16 cellular contexts compared by ENCODE assay signal in genomic region chr13:84910423-84910822, GRCh38.
DNase-seq lines count a peak whose midpoint lies in the region; ATAC-seq and TF ChIP-seq lines count a peak whose summit lies in the region.
"Had no signal": no experiment of that assay in that cellular context is flagged by ENCODE, and none has a peak within 500 bp of the region (broad histone marks: within the 10 kb centered on the region; RNA-seq: fewer than 3 reads in every experiment).

No MANE protein-coding gene starts in this region.

- no peaks in the 10 kb centered on the region for H3K36me3 ChIP-seq in Karpas-422 (ENCODE audit: insufficient read depth, low read length)
- no peaks in the 10 kb centered on the region for H3K36me3 ChIP-seq in SK-N-SH (replicated peaks in 1 of 2; ENCODE audit: control insufficient read depth in 1 of 2, insufficient read depth in 2 of 2, low read length in 1 of 2)
- H3K36me3 ChIP-seq in lower lobe of right lung: no peaks in the 10 kb centered on the region
- H3K36me3 ChIP-seq: BLaER1 treated with 17β-estradiol and CSF1 and Interleukin-3, amounts not matched to agents 10 nM and 100 nM had no signal

- H3K9me2 ChIP-seq in Karpas-422 (replicated peaks; ENCODE audit: insufficient read depth, low read length) (no peaks in the 10 kb centered on the region), SK-N-SH (no peaks in the 10 kb centered on the region)

- peaks cover 4% of the 10 kb centered on the region; the same call in 1 of the 2 replicates for H3K4me1 ChIP-seq in Karpas-422 (ENCODE audit: low read length)
- H3K4me1 ChIP-seq in SK-N-SH (ENCODE audit: control insufficient read depth in 1 of 2, insufficient read depth in 2 of 2, low read depth in 1 of 2, low read length in 1 of 2): peaks cover 0 to 2% of the 10 kb centered on the region in 2 experiments; a peak in 1 of 4 replicates
- H3K4me1 ChIP-seq in lower lobe of right lung: no peaks in the 10 kb centered on the region
- H3K4me1 ChIP-seq: A549; BLaER1 treated with 17β-estradiol and CSF1 and Interleukin-3, amounts not matched to agents 10 nM and 100 nM; Caco-2 had no signal

- no peaks in the 10 kb centered on the region for H3F3A ChIP-seq in SK-N-SH (replicated peaks; ENCODE audit: insufficient read depth)

- peak overlapping the region; percentile 70; the same call in 1 of the 2 replicates for H2AFZ ChIP-seq in Karpas-422 (ENCODE audit: low read length)
- no peak overlapping the region for H2AFZ ChIP-seq in SK-N-SH (ENCODE audit: low read depth)

- H3K27ac Mint-ChIP-seq in mesothelial cell of epicardium: peak overlapping the region; percentile 2
- H3K27ac Mint-ChIP-seq: B cell; CD4-positive, alpha-beta T cell; CD8-positive, alpha-beta T cell had no signal

- POLR2A ChIA-PET in SK-N-SH (lab: Yijun Ruan, JAX): no interaction called here

- H3K36me3 Mint-ChIP-seq in mesothelial cell of epicardium: no peaks in the 10 kb centered on the region
- H3K36me3 Mint-ChIP-seq: CD8-positive, alpha-beta T cell had no signal

- 41% methylated on average over 2 of the region's 2 CpGs for WGBS in SK-N-SH (ENCODE audit: low lambda C conversion rate)

- H3K9me3 Mint-ChIP-seq in mesothelial cell of epicardium: peaks cover 16% of the 10 kb centered on the region

- H4K20me1 ChIP-seq in Karpas-422 (ENCODE audit: insufficient read depth, low read depth, low read length) (no peaks in the 10 kb centered on the region), SK-N-SH (ENCODE audit: insufficient read depth) (no peaks in the 10 kb centered on the region)
- H4K20me1 ChIP-seq: BLaER1 treated with 17β-estradiol and CSF1 and Interleukin-3, amounts not matched to agents 10 nM and 100 nM had no signal

- TF ChIP-seq CTCF in SK-N-SH (IDR thresholded peaks at IDR 0.05): no peak
- TF ChIP-seq CTCF in mesothelial cell of epicardium (IDR thresholded peaks at IDR 0.05; ENCODE audit: unreplicated experiment): no peak
- no peak for TF ChIP-seq CTCF in lower lobe of right lung (IDR thresholded peaks at IDR 0.05)

- no peak overlapping the region for H3K4me3 Mint-ChIP-seq in mesothelial cell of epicardium
- H3K4me3 Mint-ChIP-seq: B cell; CD4-positive, alpha-beta T cell; CD8-positive, alpha-beta T cell had no signal

- TF ChIP-seq EP300 in SK-N-SH (IDR thresholded peaks at IDR 0.05; ENCODE audit: borderline replicate concordance in 1 of 2, low read depth in 1 of 2, low read length in 1 of 2): peak in 1 of 2 experiments; percentile 70; a peak in 1 of 4 replicates

- no peak for TF ChIP-seq RAD21 in SK-N-SH (IDR thresholded peaks at IDR 0.05; ENCODE audit: low read length)

- H3K4me3 ChIP-seq in Karpas-422 (ENCODE audit: low read length): no peak overlapping the region
- no peak overlapping the region for H3K4me3 ChIP-seq in SK-N-SH (ENCODE audit: low read depth in 2 of 2, low read length in 1 of 2)
- no peak overlapping the region for H3K4me3 ChIP-seq in lower lobe of right lung
- H3K4me3 ChIP-seq: A549; BLaER1 treated with 17β-estradiol and CSF1 and Interleukin-3, amounts not matched to agents 10 nM and 100 nM had no signal

- H3K4me2 ChIP-seq in Karpas-422 (ENCODE audit: low read depth, low read length, poor library complexity, severe bottlenecking) (no peak overlapping the region), SK-N-SH (no peak overlapping the region)
- H3K4me2 ChIP-seq: A549; BLaER1 treated with 17β-estradiol and CSF1 and Interleukin-3, amounts not matched to agents 10 nM and 100 nM had no signal

- CTCF ChIA-PET in SK-N-SH (lab: Yijun Ruan, JAX): no interaction called here

- H3K27me3 ChIP-seq in Karpas-422 (ENCODE audit: low read length): no peaks in the 10 kb centered on the region
- no peaks in the 10 kb centered on the region for H3K27me3 ChIP-seq in SK-N-SH (ENCODE audit: insufficient read depth)
- H3K27me3 ChIP-seq in lower lobe of right lung (ENCODE audit: low read depth): no peaks in the 10 kb centered on the region
- H3K27me3 ChIP-seq: BLaER1 treated with 17β-estradiol and CSF1 and Interleukin-3, amounts not matched to agents 10 nM and 100 nM had no signal

- no peak for ATAC-seq in lower lobe of right lung
- ATAC-seq: A549; CD8-positive, alpha-beta T cell had no signal

- H3K27me3 Mint-ChIP-seq in mesothelial cell of epicardium (ENCODE audit: low read depth): no peaks in the 10 kb centered on the region
- H3K27me3 Mint-ChIP-seq: B cell; CD4-positive, alpha-beta T cell had no signal

- H3K4me1 Mint-ChIP-seq in mesothelial cell of epicardium: peaks cover 9% of the 10 kb centered on the region
- H3K4me1 Mint-ChIP-seq: B cell had no signal

- no peaks in the 10 kb centered on the region for H3K79me2 ChIP-seq in Karpas-422 (ENCODE audit: low read length)
- no peaks in the 10 kb centered on the region for H3K79me2 ChIP-seq in SK-N-SH (ENCODE audit: insufficient read depth)

- intact Hi-C loops in lower lobe of right lung (cut with DNase I): no loop called here

- H3K9me3 ChIP-seq in Karpas-422 (ENCODE audit: low read length) (peaks cover 4% of the 10 kb centered on the region; the same call in 1 of the 2 replicates), SK-N-SH (no peaks in the 10 kb centered on the region), lower lobe of right lung (no peaks in the 10 kb centered on the region)
- H3K9me3 ChIP-seq: A549, Caco-2 had no signal

- H3K27ac ChIP-seq in Karpas-422 (ENCODE audit: low read length) (no peak overlapping the region), SK-N-SH (ENCODE audit: low read depth in 2 of 2, low read length in 1 of 2) (peak overlapping the region in 1 of 2 experiments; percentile 50; a peak in 1 of 4 replicates), lower lobe of right lung (no peak overlapping the region)
- H3K27ac ChIP-seq: 22Rv1; A549; BLaER1 treated with 17β-estradiol and CSF1 and Interleukin-3, amounts not matched to agents 10 nM and 100 nM; C4-2B had no signal

- H3K9ac ChIP-seq in Karpas-422 (ENCODE audit: low read length): no peak overlapping the region
- H3K9ac ChIP-seq in SK-N-SH: no peak overlapping the region
- H3K9ac ChIP-seq: BLaER1 treated with 17β-estradiol and CSF1 and Interleukin-3, amounts not matched to agents 10 nM and 100 nM had no signal

- DNase-seq in Karpas-422 (no peak), SK-N-SH (no peak), mesothelial cell of epicardium (ENCODE audit: low spot score in 2 of 2, unreplicated experiment in 2 of 2) (no peak), lower lobe of right lung (no peak), GF-D8 (lab: John Stamatoyannopoulos, UW) (no peak)
- DNase-seq: AML-193; Caco-2; Calu3; CD4-positive, alpha-beta T cell; CD8-positive, alpha-beta T cell; DMS79 treated with DMSO at 0.1 percent for 48 hours had no signal

TF ChIP-seq in SK-N-SH, 30 proteins besides CTCF, POLR2A, EP300 and RAD21:
- TF ChIP-seq IRF3 (IDR thresholded peaks at IDR 0.05; ENCODE audit: low read depth, low read length): no peak
- 0 out of 2 replicates have a peak, but pooled peaks have one; percentile 31 for TF ChIP-seq GATA2 (CRISPR knock-in tag; IDR thresholded peaks at IDR 0.05)
- TF ChIP-seq TCF12 (IDR thresholded peaks at IDR 0.05): peak; percentile 32; the same call in 1 of the 2 replicates
